In the genomic region with DNA sequence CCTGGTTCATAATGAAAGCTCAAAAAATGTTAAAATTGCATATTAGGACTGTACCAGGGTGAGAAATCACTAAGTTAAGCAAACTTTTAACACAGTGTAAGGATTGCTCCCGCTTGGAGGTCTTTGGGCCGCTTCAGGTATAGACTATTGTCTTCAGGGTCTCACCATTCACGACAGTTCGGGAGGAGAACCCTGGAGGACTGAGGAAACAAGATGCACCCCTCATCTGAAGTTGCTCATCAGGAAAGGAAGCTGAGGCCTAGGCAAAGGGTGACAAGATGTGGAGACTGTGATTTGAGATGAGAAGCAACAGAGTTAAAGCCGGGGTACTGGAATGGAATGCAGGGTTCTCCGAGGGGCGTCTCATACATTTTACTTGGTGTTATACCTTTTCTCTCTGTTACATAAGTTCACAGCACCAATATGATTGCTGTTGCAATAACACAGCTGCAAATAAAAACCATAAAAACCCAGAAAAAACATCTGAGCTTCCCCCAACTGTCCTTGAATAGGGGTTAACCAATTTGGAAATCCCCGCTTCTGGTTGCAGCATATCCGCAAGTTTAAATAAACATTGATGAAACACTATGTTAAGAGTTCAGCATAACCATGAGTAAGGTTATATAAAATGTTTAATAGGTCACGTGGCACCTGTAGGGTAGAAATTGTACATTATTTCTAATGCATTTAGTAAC, we compare ENCODE assay signal across 10 cellular contexts. TPM values are rescaled to one million over a fixed set of nuclear protein-coding genes. Genes with fewer than 3 reads are reported as not detected.
DNase-seq lines count a peak whose midpoint lies in the region; ATAC-seq and TF ChIP-seq lines count a peak whose summit lies in the region.
"Had no signal": no experiment of that assay in that cellular context is flagged by ENCODE, and none has a peak within 500 bp of the region (broad histone marks: within the 10 kb centered on the region; RNA-seq: fewer than 3 reads in every experiment).

No MANE protein-coding gene starts in this region.

- H3K9me2 ChIP-seq in DOHH2 (replicated peaks; ENCODE audit: control insufficient read depth, low read length): no peaks in the 10 kb centered on the region

- no peaks in the 10 kb centered on the region for H3K79me2 ChIP-seq in DOHH2 (ENCODE audit: control insufficient read depth, low read length)

- in situ Hi-C loops in gastrocnemius medialis (cut with MboI; ENCODE audit: low sequenced_read_pairs in 4 of 4): no loop called here

- H3F3A ChIP-seq in DOHH2 (ENCODE audit: control insufficient read depth, insufficient read depth): no peaks in the 10 kb centered on the region; the same call in 1 of the 2 replicates

- H3K4me1 ChIP-seq in DOHH2 (ENCODE audit: control insufficient read depth, low read length) (peaks cover 51% of the 10 kb centered on the region), gastrocnemius medialis (no peaks in the 10 kb centered on the region)

- no peak for TF ChIP-seq POLR2A in gastrocnemius medialis (IDR thresholded peaks at IDR 0.05)

- H3K36me3 ChIP-seq in DOHH2 (ENCODE audit: control insufficient read depth, low read length) (no peaks in the 10 kb centered on the region), gastrocnemius medialis (no peaks in the 10 kb centered on the region)

- TF ChIP-seq CTCF in DOHH2 (IDR thresholded peaks at IDR 0.05; ENCODE audit: low read depth, low read length, poor library complexity, severe bottlenecking) (no peak), gastrocnemius medialis (IDR thresholded peaks at IDR 0.05 in 4 of 5, conservative IDR thresholded peaks at IDR 0.05 in 1 of 5) (no peak)

- peak overlapping the region; percentile 44 for H3K4me2 ChIP-seq in DOHH2 (ENCODE audit: low read length)

- DNase-seq in RPMI7951 (ENCODE audit: low read depth) (peak; percentile 28), iris pigment epithelial cell (ENCODE audit: low read depth) (peak; percentile 95), kidney tubule cell (ENCODE audit: low spot score) (no peak), gastrocnemius medialis (no peak)
- no peak for DNase-seq in activated CD4-positive, alpha-beta T cell treated with anti-CD3 and anti-CD28 coated beads for 1 hour
- DNase-seq: NCI-H446 treated with DMSO at 0.1 percent for 48 hours; stimulated activated CD4-positive, alpha-beta T cell treated with anti-CD3 and anti-CD28 coated beads, Interleukin-2, amount 100 ng/mL, for 24 hours had no signal

- peak; percentile 22 for ATAC-seq in HG02610 (IDR thresholded peaks at IDR 0.05; ENCODE audit: unreplicated experiment)
- no peak for ATAC-seq in HG03460 (IDR thresholded peaks at IDR 0.05; ENCODE audit: unreplicated experiment)
- ATAC-seq in gastrocnemius medialis: no peak

- no peak overlapping the region for H3K27ac ChIP-seq in DOHH2 (ENCODE audit: low read depth, low read length)
- H3K27ac ChIP-seq in gastrocnemius medialis: no peak overlapping the region

- H3K4me3 ChIP-seq in DOHH2 (ENCODE audit: low read length): peak overlapping the region; percentile 18
- no peak overlapping the region for H3K4me3 ChIP-seq in gastrocnemius medialis

- intact Hi-C loops in gastrocnemius medialis (cut with DNase I; ENCODE audit: low total_unique reads): no loop called here

- H3K9me3 ChIP-seq in DOHH2 (ENCODE audit: control insufficient read depth, insufficient read depth, low read length) (0 out of 2 replicates have a peak, but pooled peaks cover under 1% of the 10 kb centered on the region), gastrocnemius medialis (no peaks in the 10 kb centered on the region)

- no peaks in the 10 kb centered on the region for H4K20me1 ChIP-seq in DOHH2 (ENCODE audit: control insufficient read depth, insufficient read depth, low read depth, low read length)

- H3K27me3 ChIP-seq in DOHH2 (ENCODE audit: control insufficient read depth, low read length): no peaks in the 10 kb centered on the region
- no peaks in the 10 kb centered on the region for H3K27me3 ChIP-seq in gastrocnemius medialis

RNA-seq across cellular contexts. Expression of gene FBXO48, which starts 40.1 kb away (rescaled TPM):
- 0.98 and 1.4 TPM in 2 replicates for total RNA-seq in RPMI7951 (2014; rRNA removed; shearing (Covaris generic))
- 1 to 10 TPM; 1.1 to 1.9 (median 1.5) TPM for total RNA-seq in gastrocnemius medialis

RNA-seq across cellular contexts. Expression of gene APLF, which starts 40.4 kb away (rescaled TPM):
- total RNA-seq in RPMI7951 (2014; rRNA removed; shearing (Covaris generic)): 4.4 and 5.9 TPM in 2 replicates
- total RNA-seq in gastrocnemius medialis: 1 to 10 TPM; 2.3 to 4.8 (median 3.5) TPM

Comparison
In these comparisons a context has a peak if more than half of its experiments do, and no peak if none do; other contexts are left out.
1. DNase-seq: peak in RPMI7951 (single experiment) and iris pigment epithelial cell (single experiment); none in activated CD4-positive, alpha-beta T cell treated with anti-CD3 and anti-CD28 coated beads for 1 hour (single experiment), kidney tubule cell (single experiment) and gastrocnemius medialis (0 of 2).